11 cellular contexts compared by ENCODE assay signal in genomic region chr7:74032191-74032490, GRCh38. TPM values are rescaled to one million over a fixed set of nuclear protein-coding genes. Genes with fewer than 3 reads are reported as not detected.
DNase-seq lines count a peak whose midpoint lies in the region; ATAC-seq and TF ChIP-seq lines count a peak whose summit lies in the region.
"Had no signal": no experiment of that assay in that cellular context is flagged by ENCODE, and none has a peak within 500 bp of the region (broad histone marks: within the 10 kb centered on the region; RNA-seq: fewer than 3 reads in every experiment).

No MANE protein-coding gene starts in this region.

- in situ Hi-C loops in gastrocnemius medialis (cut with MboI; ENCODE audit: low sequenced_read_pairs in 4 of 4) = no loop called here

- 46 to 51% (median 49%) methylated on average over 8 of the region's 8 CpGs for WGBS in heart left ventricle, 4 donors

- intact Hi-C loops in heart left ventricle (cut with DNase I) (loop anchor here in 1 of 10 donors (5.0 kb wide), 1 partner anchor 150 kb away; no protein-coding TSS in a partner anchor), gastrocnemius medialis (cut with DNase I; ENCODE audit: low total_unique reads) (no loop called here)

- DNase-seq in Daoy (ENCODE audit: low read depth) = peak; percentile 73
- DNase-seq in amniotic epithelial cell (ENCODE audit: low read depth) = peak; percentile 48
- peak in 4 of 5 donors; percentile 39 to 68 (median 57) for DNase-seq in heart left ventricle
- DNase-seq in gastrocnemius medialis = peak in 1 of 2 donors; percentile 46
- DNase-seq in NCI-H748 (lab: John Stamatoyannopoulos, UW; ENCODE audit: unreplicated experiment) = no peak
- DNase-seq: activated T-cell treated with anti-CD3 and anti-CD28 coated beads, Interleukin-2, amount 50 U/mL, for 1 hour; SHP77 had no signal

- H3K4me1 ChIP-seq in heart left ventricle (peaks cover 8 to 74% (median 31%) of the 10 kb centered on the region in 12 donors), gastrocnemius medialis (peaks cover 32 to 44% of the 10 kb centered on the region in 2 donors)

- no peaks in the 10 kb centered on the region for H3K9me3 ChIP-seq in heart left ventricle
- H3K9me3 ChIP-seq in gastrocnemius medialis = no peaks in the 10 kb centered on the region

- peaks cover 0 to 34% (median 0%) of the 10 kb centered on the region in 9 donors for H3K27me3 ChIP-seq in heart left ventricle
- peaks cover 0 to 11% (median 0%) of the 10 kb centered on the region in 3 donors for H3K27me3 ChIP-seq in gastrocnemius medialis

- TF ChIP-seq CTCF in heart left ventricle (IDR thresholded peaks at IDR 0.05) (no peak), gastrocnemius medialis (IDR thresholded peaks at IDR 0.05 in 4 of 5, conservative IDR thresholded peaks at IDR 0.05 in 1 of 5) (no peak)

- H3K27ac ChIP-seq in heart left ventricle (peak overlapping the region in 10 of 12 donors; percentile 12 to 91 (median 80)), gastrocnemius medialis (peak overlapping the region; percentile 40 to 73 (median 53))

- ATAC-seq in heart left ventricle (peak; percentile 8 to 29 (median 25)), gastrocnemius medialis (peak in 1 of 2 donors; percentile 27), GM19351 (IDR thresholded peaks at IDR 0.05; ENCODE audit: unreplicated experiment) (no peak), HG02798 (IDR thresholded peaks at IDR 0.05; ENCODE audit: poor library complexity, unreplicated experiment) (no peak), GM19397 (IDR thresholded peaks at IDR 0.05; ENCODE audit: unreplicated experiment) (no peak)

- no peak for TF ChIP-seq POLR2A in heart left ventricle (IDR thresholded peaks at IDR 0.05)
- no peak for TF ChIP-seq POLR2A in gastrocnemius medialis (IDR thresholded peaks at IDR 0.05)

- H3K36me3 ChIP-seq in heart left ventricle = peaks cover 0 to 26% (median 7%) of the 10 kb centered on the region in 9 donors
- no peaks in the 10 kb centered on the region for H3K36me3 ChIP-seq in gastrocnemius medialis

- peak overlapping the region in 5 of 12 donors; percentile 12 to 74 (median 57) for H3K4me3 ChIP-seq in heart left ventricle
- no peak overlapping the region for H3K4me3 ChIP-seq in gastrocnemius medialis

RNA-seq across cellular contexts. Expression of gene ELN, which starts 4.2 kb away (rescaled TPM):
- 0.06 and 0.23 TPM in 2 replicates for total RNA-seq in Daoy (2014; rRNA removed; shearing (Covaris generic))
- 10 to 100 TPM; 17.4 to 81.1 (median 42.8) TPM for total RNA-seq in heart left ventricle
- polyA plus RNA-seq in heart left ventricle = 10 to 100 TPM; 37.9 to 68.1 TPM
- 10 to 100 TPM in 1 of 4 donors, 1 to 10 TPM in 3; 5.3 to 14.8 (median 6.9) TPM for total RNA-seq in gastrocnemius medialis
- polyA plus RNA-seq: IgD-negative memory B cell had no signal

RNA-seq across cellular contexts. Expression of gene LIMK1, which starts 51.5 kb away (rescaled TPM):
- total RNA-seq in Daoy (2014; rRNA removed; shearing (Covaris generic)) = 41.0 and 52.2 TPM in 2 replicates
- total RNA-seq in heart left ventricle (10 to 100 TPM in 7 of 9 donors, 1 to 10 TPM in 2; 9.3 to 23.2 (median 11.6) TPM), gastrocnemius medialis (10 to 100 TPM; 15.3 to 56.4 (median 23.3) TPM)
- polyA plus RNA-seq in heart left ventricle = 1 to 10 TPM; 6.3 to 9.3 TPM

Comparison
In these comparisons a context has a peak if more than half of its experiments do, and no peak if none do; other contexts are left out.
1. ATAC-seq: peak in heart left ventricle (4 of 4); none in GM19351 (single experiment), HG02798 (single experiment) and GM19397 (single experiment).